12 cellular contexts compared by ENCODE assay signal in the genomic region with DNA sequence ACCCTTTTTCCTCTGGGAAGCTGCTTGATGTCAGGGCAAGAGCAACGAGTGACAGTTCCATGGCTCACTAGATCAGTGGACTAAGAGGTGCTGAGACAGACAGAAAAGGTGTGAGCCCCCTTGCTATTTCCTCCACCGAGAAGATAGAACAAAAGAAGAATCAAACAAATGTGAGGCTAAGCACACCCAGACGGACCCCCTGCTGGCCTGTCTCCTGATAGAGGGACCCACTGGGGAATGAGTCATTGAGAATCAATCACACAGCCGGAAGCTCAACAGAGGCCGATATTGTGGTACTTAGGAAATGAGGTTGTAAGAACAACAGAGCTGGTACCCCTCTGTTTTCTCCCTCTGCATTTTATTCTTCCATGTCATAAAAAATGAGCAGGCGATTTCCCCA.
"Had no signal": no experiment of that assay in that cellular context is flagged by ENCODE, and none has a peak within 500 bp of the region (broad histone marks: within the 10 kb centered on the region; RNA-seq: fewer than 3 reads in every experiment).

No MANE protein-coding gene starts in this region.

- H3K9me3 Mint-ChIP-seq: activated T-cell treated with anti-CD3 and anti-CD28 coated beads, Interleukin-2, amount 50 U/mL, for 72 hours had no signal

- H3K4me1 ChIP-seq: gastrocnemius medialis, parathyroid adenoma, thyroid gland, uterus had no signal

- H3K4me3 ChIP-seq: coronary artery, gastrocnemius medialis, thyroid gland, uterus had no signal

- H3K27ac ChIP-seq: coronary artery, gastrocnemius medialis, parathyroid adenoma, thyroid gland, uterus had no signal

- ATAC-seq: activated T-cell treated with anti-CD3 and anti-CD28 coated beads, Interleukin-2, amount 50 U/mL, for 72 hours; gastrocnemius medialis had no signal

- DNase-seq: activated gamma-delta T cell treated with Interleukin-2 at 50 U/mL for 16 hours; activated T-cell treated with anti-CD3 and anti-CD28 coated beads, Interleukin-2, amount 50 U/mL, for 72 hours; caudate nucleus; effector CD8-positive, alpha-beta T cell; gastrocnemius medialis; kidney glomerular epithelial cell; T-helper 2 cell; thyroid gland; uterus had no signal

- H3K9me3 ChIP-seq: gastrocnemius medialis, thyroid gland, uterus had no signal

- H3K36me3 ChIP-seq: gastrocnemius medialis, thyroid gland, uterus had no signal

- H3K27me3 ChIP-seq: gastrocnemius medialis, thyroid gland, uterus had no signal

- H3K4me3 Mint-ChIP-seq: activated T-cell treated with anti-CD3 and anti-CD28 coated beads, Interleukin-2, amount 50 U/mL, for 72 hours; neural crest cell had no signal

- H3K27ac Mint-ChIP-seq: activated T-cell treated with anti-CD3 and anti-CD28 coated beads, Interleukin-2, amount 50 U/mL, for 72 hours had no signal

- H3K9ac ChIP-seq: parathyroid adenoma had no signal
